8 cellular contexts compared by ENCODE assay signal in the genomic region with DNA sequence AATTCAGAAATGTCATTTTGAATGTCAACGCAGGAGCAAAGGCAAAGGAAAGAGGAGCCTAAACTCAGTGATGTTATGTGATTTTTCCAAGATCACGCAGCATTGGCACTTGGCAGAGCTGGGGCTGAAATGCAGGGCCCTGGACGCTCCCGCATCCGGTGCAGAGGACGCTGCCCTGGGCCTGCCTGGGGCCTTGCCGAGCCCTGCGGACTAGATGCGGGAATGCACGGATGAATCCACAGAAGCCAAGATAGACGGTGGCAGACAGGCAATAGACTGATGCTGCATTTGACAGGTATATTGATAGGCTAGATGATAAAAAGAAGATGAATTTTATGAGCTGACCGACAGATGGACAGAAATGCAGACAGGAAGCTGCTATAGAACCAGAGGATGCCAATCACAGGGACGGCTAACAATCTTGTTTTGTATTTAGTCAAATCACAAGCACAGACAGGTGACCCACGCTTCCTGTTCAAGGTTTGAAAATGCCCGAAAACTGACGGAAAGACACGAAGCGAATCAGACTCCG. TPM values are rescaled to one million over a fixed set of nuclear protein-coding genes. Genes with fewer than 3 reads are reported as not detected.
DNase-seq lines count a peak whose midpoint lies in the region; ATAC-seq and TF ChIP-seq lines count a peak whose summit lies in the region.

No MANE protein-coding gene starts in this region.

- no peaks in the 10 kb centered on the region for H3K9me3 Mint-ChIP-seq in T-helper 1 cell treated with Interleukin-12 subunit alpha and Interleukin-12 subunit beta and Interleukin-4 antibody, amounts not matched to agents 30 μg/mL and 1 μg/mL, for 36 hours
- no peaks in the 10 kb centered on the region for H3K9me3 Mint-ChIP-seq in activated T-helper 2 cell treated with anti-CD3 and anti-CD28 coated beads, Interferon-gamma antibody, Interleukin-2, Interleukin-4, amounts not matched to agents 10 μg/mL and 5 μg/mL and 100 μg/mL, durations not matched to agents 14 hours and 24 hours and 36 hours

- no peaks in the 10 kb centered on the region for H3K27me3 Mint-ChIP-seq in T-helper 1 cell treated with Interleukin-12 subunit alpha and Interleukin-12 subunit beta and Interleukin-4 antibody, amounts not matched to agents 30 μg/mL and 1 μg/mL, for 36 hours (ENCODE audit: low read depth)
- no peaks in the 10 kb centered on the region for H3K27me3 Mint-ChIP-seq in activated T-helper 2 cell treated with anti-CD3 and anti-CD28 coated beads, Interferon-gamma antibody, Interleukin-2, Interleukin-4, amounts not matched to agents 10 μg/mL and 5 μg/mL and 100 μg/mL, durations not matched to agents 14 hours and 24 hours and 36 hours (ENCODE audit: low read depth)

- no peak for TF ChIP-seq CTCF in GM10266 (IDR thresholded peaks at IDR 0.05; ENCODE audit: control insufficient read depth, insufficient read depth, low read depth, missing control alignments)

- intact Hi-C loops in activated T-helper 2 cell treated with anti-CD3 and anti-CD28 coated beads, Interferon-gamma antibody, Interleukin-2, Interleukin-4, amounts not matched to agents 10 μg/mL and 5 μg/mL and 100 μg/mL, durations not matched to agents 14 hours and 24 hours and 36 hours (cut with micrococcal nuclease), result loop anchor here (1.0 to 10.0 kb wide), 5 partner anchors 50 to 311 kb away; a partner anchor contains a TSS

- ATAC-seq in GM19463 (IDR thresholded peaks at IDR 0.05; ENCODE audit: unreplicated experiment), result no peak

- H3K27ac ChIP-seq in substantia nigra (ENCODE audit: low read depth, low read length, poor library complexity, severe bottlenecking), result peak overlapping the region; percentile 60

- peaks cover 26% of the 10 kb centered on the region for H3K36me3 Mint-ChIP-seq in T-helper 1 cell treated with Interleukin-12 subunit alpha and Interleukin-12 subunit beta and Interleukin-4 antibody, amounts not matched to agents 30 μg/mL and 1 μg/mL, for 36 hours (ENCODE audit: low read depth)
- H3K36me3 Mint-ChIP-seq in activated T-helper 2 cell treated with anti-CD3 and anti-CD28 coated beads, Interferon-gamma antibody, Interleukin-2, Interleukin-4, amounts not matched to agents 10 μg/mL and 5 μg/mL and 100 μg/mL, durations not matched to agents 14 hours and 24 hours and 36 hours (ENCODE audit: low read depth), result peaks cover 35% of the 10 kb centered on the region

- H3K4me1 Mint-ChIP-seq in T-helper 1 cell treated with Interleukin-12 subunit alpha and Interleukin-12 subunit beta and Interleukin-4 antibody, amounts not matched to agents 30 μg/mL and 1 μg/mL, for 36 hours (ENCODE audit: low read depth), result peaks cover 43% of the 10 kb centered on the region
- peaks cover 44% of the 10 kb centered on the region for H3K4me1 Mint-ChIP-seq in activated T-helper 2 cell treated with anti-CD3 and anti-CD28 coated beads, Interferon-gamma antibody, Interleukin-2, Interleukin-4, amounts not matched to agents 10 μg/mL and 5 μg/mL and 100 μg/mL, durations not matched to agents 14 hours and 24 hours and 36 hours (ENCODE audit: low read depth)

- H3K4me3 Mint-ChIP-seq in T-helper 1 cell treated with Interleukin-12 subunit alpha and Interleukin-12 subunit beta and Interleukin-4 antibody, amounts not matched to agents 30 μg/mL and 1 μg/mL, for 36 hours, result peak overlapping the region; percentile 78
- peak overlapping the region; percentile 78 for H3K4me3 Mint-ChIP-seq in activated T-helper 2 cell treated with anti-CD3 and anti-CD28 coated beads, Interferon-gamma antibody, Interleukin-2, Interleukin-4, amounts not matched to agents 10 μg/mL and 5 μg/mL and 100 μg/mL, durations not matched to agents 14 hours and 24 hours and 36 hours (ENCODE audit: low read depth)

- DNase-seq in T-helper 1 cell (no peak), islet precursor cell (peak; percentile 59), substantia nigra (lab: John Stamatoyannopoulos, UW) (peak in 6 of 49 donors; percentile 10 to 52 (median 35)), GM10266 (ENCODE audit: extremely low spot score) (no peak), NOMO-1 treated with DMSO at 0.1 percent for 48 hours (lab: John Stamatoyannopoulos, UW; ENCODE audit: unreplicated experiment) (no peak)
- DNase-seq in activated T-helper 2 cell treated with anti-CD3 and anti-CD28 coated beads, Interferon-gamma antibody, Interleukin-2, Interleukin-4, amounts not matched to agents 10 μg/mL and 5 μg/mL and 100 μg/mL, durations not matched to agents 14 hours and 24 hours and 36 hours (ENCODE audit: low spot score), result no peak

- peak overlapping the region; percentile 82 for H3K27ac Mint-ChIP-seq in T-helper 1 cell treated with Interleukin-12 subunit alpha and Interleukin-12 subunit beta and Interleukin-4 antibody, amounts not matched to agents 30 μg/mL and 1 μg/mL, for 36 hours
- peak overlapping the region; percentile 78 for H3K27ac Mint-ChIP-seq in activated T-helper 2 cell treated with anti-CD3 and anti-CD28 coated beads, Interferon-gamma antibody, Interleukin-2, Interleukin-4, amounts not matched to agents 10 μg/mL and 5 μg/mL and 100 μg/mL, durations not matched to agents 14 hours and 24 hours and 36 hours

RNA-seq across cellular contexts. Expression of a gene that starts 0.7 kb away (rescaled TPM):
- 36.5 and 38.8 TPM in 2 replicates for total RNA-seq in activated T-helper 2 cell treated with anti-CD3 and anti-CD28 coated beads, Interferon-gamma antibody, Interleukin-2, Interleukin-4, amounts not matched to agents 10 μg/mL and 5 μg/mL and 100 μg/mL, durations not matched to agents 14 hours and 24 hours and 36 hours

RNA-seq across cellular contexts. Expression of a gene that starts 25.0 kb away (rescaled TPM):
- total RNA-seq in activated T-helper 2 cell treated with anti-CD3 and anti-CD28 coated beads, Interferon-gamma antibody, Interleukin-2, Interleukin-4, amounts not matched to agents 10 μg/mL and 5 μg/mL and 100 μg/mL, durations not matched to agents 14 hours and 24 hours and 36 hours, result 67.0 and 69.2 TPM in 2 replicates
